Comparison of ENCODE assay signal across 12 cellular contexts in genomic region chr21:39084073-39084472, GRCh38.
"Had no signal": no experiment of that assay in that cellular context is flagged by ENCODE, and none has a peak within 500 bp of the region (broad histone marks: within the 10 kb centered on the region; RNA-seq: fewer than 3 reads in every experiment).

No MANE protein-coding gene starts in this region.

- ATAC-seq: activated T-cell treated with anti-CD3 and anti-CD28 coated beads, Interleukin-2, amount 50 U/mL, for 72 hours; stimulated activated naive CD8-positive, alpha-beta T cell treated with anti-CD3 and anti-CD28 coated beads, Interleukin-15, amount 100 ng/mL, for 72 hours had no signal

- H3K27me3 ChIP-seq: ovary had no signal

- H3K4me3 ChIP-seq: gastroesophageal sphincter, ovary had no signal

- H3K36me3 ChIP-seq: gastroesophageal sphincter, ovary had no signal

- H3K4me1 ChIP-seq: gastroesophageal sphincter had no signal

- H3K27ac ChIP-seq: gastroesophageal sphincter, ovary had no signal

- DNase-seq: activated CD4-positive, alpha-beta memory T cell treated with anti-CD3 and anti-CD28 coated beads for 36 hours; activated naive CD8-positive, alpha-beta T cell treated with anti-CD3 and anti-CD28 coated beads, Interleukin-2, amount 10 ng/mL, durations not matched to agents 7 days and 5 days; activated T-cell treated with anti-CD3 and anti-CD28 coated beads, Interleukin-2, amount 50 U/mL, for 72 hours; anterior cingulate cortex; effector CD4-positive, alpha-beta T cell; kidney; stimulated activated CD4-positive, alpha-beta T cell treated with anti-CD3 and anti-CD28 coated beads, Interleukin-15, amount 100 ng/mL, for 24 hours; stimulated activated CD4-positive, alpha-beta T cell treated with anti-CD3 and anti-CD28 coated beads, Interleukin-4, amount 100 ng/mL, for 24 hours; stimulated activated naive CD8-positive, alpha-beta T cell treated with anti-CD3 and anti-CD28 coated beads, Interleukin-15, amount 100 ng/mL, for 72 hours; T-helper 1 cell had no signal

- FAIRE-seq: kidney had no signal

- H3K9me3 ChIP-seq: gastroesophageal sphincter, ovary had no signal
